Comparison of ENCODE assay signal across 22 cellular contexts in genomic region chr16:74570412-74571301, GRCh38. TPM values are rescaled to one million over a fixed set of nuclear protein-coding genes. Genes with fewer than 3 reads are reported as not detected.
A peak's percentile ranks its signal among the peaks of the same experiment; 100 is the strongest.
DNase-seq lines count a peak whose midpoint lies in the region; ATAC-seq and TF ChIP-seq lines count a peak whose summit lies in the region.
"Had no signal": no experiment of that assay in that cellular context is flagged by ENCODE, and none has a peak within 500 bp of the region (broad histone marks: within the 10 kb centered on the region; RNA-seq: fewer than 3 reads in every experiment).

No MANE protein-coding gene starts in this region.

- H3K27me3 Mint-ChIP-seq in nephron (ENCODE audit: low read depth) = no peaks in the 10 kb centered on the region

- WGBS in neuronal stem cell (ENCODE audit: extremely low coverage in 2 of 2, insufficient read length in 2 of 2, insufficient replicate concordance in 1 of 2), 2 donors = no CpG with 5 or more reads among the region's 5 CpGs

- no peak for TF ChIP-seq CTCF in nephron (IDR thresholded peaks at IDR 0.05; ENCODE audit: unreplicated experiment in 3 of 3)

- no peak overlapping the region for H2BK120ac ChIP-seq in neuronal stem cell (ENCODE audit: low read depth, low read length)

- H3K9me3 Mint-ChIP-seq in nephron = no peaks in the 10 kb centered on the region
- H3K9me3 Mint-ChIP-seq: activated T-cell treated with anti-CD3 and anti-CD28 coated beads, Interleukin-2, amount 50 U/mL, for 4 hours; stimulated activated effector memory CD8-positive, alpha-beta T cell treated with anti-CD3 and anti-CD28 coated beads, Interleukin-12 subunit alpha, Interleukin-12 subunit beta, amount 100 ng/mL, for 72 hours had no signal

- no peak overlapping the region for H3K4ac ChIP-seq in neuronal stem cell (ENCODE audit: low read length)

- H3K4me1 ChIP-seq in neuronal stem cell (ENCODE audit: control insufficient read depth in 2 of 2, insufficient read depth in 1 of 2, low read depth in 1 of 2, low read length in 2 of 2) = peaks cover 0 to 4% of the 10 kb centered on the region in 2 donors

- H4K91ac ChIP-seq in neuronal stem cell (ENCODE audit: low read depth, low read length, poor library complexity) = no peak overlapping the region

- no peak overlapping the region for H3K4me3 ChIP-seq in neuronal stem cell (ENCODE audit: low read length in 2 of 2)
- H3K4me3 ChIP-seq: BLaER1 treated with 17β-estradiol and CSF1 and Interleukin-3, amounts not matched to agents 10 nM and 100 nM; esophagus muscularis mucosa; prostate gland; transverse colon had no signal

- DNase-seq in NCI-H2171 treated with DMSO at 0.1 percent for 48 hours (lab: John Stamatoyannopoulos, UW) (peak; percentile 10), NCI-H2171 (lab: John Stamatoyannopoulos, UW) (no peak), HuH-7.5 (ENCODE audit: low spot score) (peak; percentile 72), globus pallidus (ENCODE audit: low spot score) (peak; percentile 50), neuronal stem cell (ENCODE audit: low spot score) (no peak), 8988T (no peak)
- DNase-seq: activated CD4-positive, alpha-beta T cell treated with anti-CD3 and anti-CD28 coated beads, Interleukin-2, amount 50 U/mL, for 48 hours; activated naive CD4-positive, alpha-beta T cell treated with anti-CD3 and anti-CD28 coated beads, Interleukin-2, amount 50 U/mL, for 16 hours; activated T-cell treated with anti-CD3 and anti-CD28 coated beads, Interleukin-2, amount 50 U/mL, for 4 hours; dermis blood vessel endothelial cell; DND-41; MM.1S; NCI-H187; transverse colon had no signal

- H4K8ac ChIP-seq in neuronal stem cell (ENCODE audit: low read depth, low read length) = no peak overlapping the region

- H3K4me2 ChIP-seq in neuronal stem cell (ENCODE audit: insufficient read depth, low read length, poor library complexity, severe bottlenecking) = no peak overlapping the region

- peaks cover 4% of the 10 kb centered on the region for H3K79me1 ChIP-seq in neuronal stem cell (ENCODE audit: low read depth, low read length)

- H3K36me3 Mint-ChIP-seq in nephron (ENCODE audit: low read depth) = peaks cover 3% of the 10 kb centered on the region

- H3K27ac ChIP-seq in neuronal stem cell (replicated peaks; ENCODE audit: low read length) = no peak overlapping the region
- H3K27ac ChIP-seq: 22Rv1; BLaER1 treated with 17β-estradiol and CSF1 and Interleukin-3, amounts not matched to agents 10 nM and 100 nM; esophagus muscularis mucosa; prostate gland; RWPE1 had no signal

- H2AFZ ChIP-seq in neuronal stem cell (ENCODE audit: low read length) = no peak overlapping the region

- no peak overlapping the region for H2BK15ac ChIP-seq in neuronal stem cell (ENCODE audit: low read length)

- no peak overlapping the region for H3K4me3 Mint-ChIP-seq in nephron
- H3K4me3 Mint-ChIP-seq: activated T-cell treated with anti-CD3 and anti-CD28 coated beads, Interleukin-2, amount 50 U/mL, for 4 hours; stimulated activated effector memory CD8-positive, alpha-beta T cell treated with anti-CD3 and anti-CD28 coated beads, Interleukin-12 subunit alpha, Interleukin-12 subunit beta, amount 100 ng/mL, for 72 hours had no signal

- H3K14ac ChIP-seq in neuronal stem cell (ENCODE audit: low read length) = no peak overlapping the region

- no peaks in the 10 kb centered on the region for H3K27me3 ChIP-seq in neuronal stem cell (ENCODE audit: control insufficient read depth in 3 of 3, insufficient read depth in 3 of 3, low read depth in 1 of 3, low read length in 3 of 3)
- H3K27me3 ChIP-seq: BLaER1 treated with 17β-estradiol and CSF1 and Interleukin-3, amounts not matched to agents 10 nM and 100 nM; esophagus muscularis mucosa; transverse colon had no signal

- no peak overlapping the region for H2AK5ac ChIP-seq in neuronal stem cell (ENCODE audit: low read depth, low read length)

- no peak overlapping the region for H2BK12ac ChIP-seq in neuronal stem cell (ENCODE audit: low read length)

- no peak overlapping the region for H3K9ac ChIP-seq in neuronal stem cell (ENCODE audit: low read depth, low read length, poor library complexity)
- H3K9ac ChIP-seq: BLaER1 treated with 17β-estradiol and CSF1 and Interleukin-3, amounts not matched to agents 10 nM and 100 nM had no signal

- peaks cover 0 to 2% of the 10 kb centered on the region in 2 donors for H3K36me3 ChIP-seq in neuronal stem cell (replicated peaks in 1 of 2; ENCODE audit: control insufficient read depth in 2 of 2, insufficient read depth in 2 of 2, low read length in 2 of 2)
- H3K36me3 ChIP-seq: esophagus muscularis mucosa, prostate gland, transverse colon had no signal

- H3K18ac ChIP-seq in neuronal stem cell (ENCODE audit: low read length) = no peak overlapping the region

- H3K27ac Mint-ChIP-seq in nephron = peak overlapping the region in 2 of 3 experiments; percentile 28 to 39
- H3K27ac Mint-ChIP-seq: stimulated activated effector memory CD8-positive, alpha-beta T cell treated with anti-CD3 and anti-CD28 coated beads, Interleukin-12 subunit alpha, Interleukin-12 subunit beta, amount 100 ng/mL, for 72 hours had no signal

- H3K9me3 ChIP-seq in neuronal stem cell (replicated peaks in 1 of 2; ENCODE audit: control insufficient read depth in 2 of 2, insufficient read depth in 1 of 2, low read depth in 1 of 2, low read length in 2 of 2) = no peaks in the 10 kb centered on the region
- H3K9me3 ChIP-seq: esophagus muscularis mucosa, prostate gland, transverse colon had no signal

- no peak overlapping the region for H3K23ac ChIP-seq in neuronal stem cell (ENCODE audit: low read depth, low read length, poor library complexity)

- no peak for ATAC-seq in HG02973 (IDR thresholded peaks at IDR 0.05; ENCODE audit: unreplicated experiment)
- ATAC-seq: activated T-cell treated with anti-CD3 and anti-CD28 coated beads, Interleukin-2, amount 50 U/mL, for 4 hours; stimulated activated effector memory CD8-positive, alpha-beta T cell treated with anti-CD3 and anti-CD28 coated beads, Interleukin-12 subunit alpha, Interleukin-12 subunit beta, amount 100 ng/mL, for 72 hours had no signal

- H2BK5ac ChIP-seq in neuronal stem cell (ENCODE audit: low read length) = no peak overlapping the region

- peaks cover 29% of the 10 kb centered on the region for H3K4me1 Mint-ChIP-seq in nephron

RNA-seq across cellular contexts. Expression of gene GLG1, which starts 36.3 kb away (rescaled TPM):
- polyA plus RNA-seq in neuronal stem cell (2013, experiment 1 of 2) = 53.7 TPM
- 54.8 TPM for polyA plus RNA-seq in neuronal stem cell (2013, experiment 2 of 2)

Comparison
In these comparisons a context has a peak if more than half of its experiments do, and no peak if none do; other contexts are left out.
1. DNase-seq: peak in NCI-H2171 treated with DMSO at 0.1 percent for 48 hours (single experiment), HuH-7.5 (single experiment) and globus pallidus (single experiment); none in NCI-H2171 (single experiment), neuronal stem cell (single experiment) and 8988T (single experiment).